Comparison of ENCODE assay signal across 8 cellular contexts in the genomic region with DNA sequence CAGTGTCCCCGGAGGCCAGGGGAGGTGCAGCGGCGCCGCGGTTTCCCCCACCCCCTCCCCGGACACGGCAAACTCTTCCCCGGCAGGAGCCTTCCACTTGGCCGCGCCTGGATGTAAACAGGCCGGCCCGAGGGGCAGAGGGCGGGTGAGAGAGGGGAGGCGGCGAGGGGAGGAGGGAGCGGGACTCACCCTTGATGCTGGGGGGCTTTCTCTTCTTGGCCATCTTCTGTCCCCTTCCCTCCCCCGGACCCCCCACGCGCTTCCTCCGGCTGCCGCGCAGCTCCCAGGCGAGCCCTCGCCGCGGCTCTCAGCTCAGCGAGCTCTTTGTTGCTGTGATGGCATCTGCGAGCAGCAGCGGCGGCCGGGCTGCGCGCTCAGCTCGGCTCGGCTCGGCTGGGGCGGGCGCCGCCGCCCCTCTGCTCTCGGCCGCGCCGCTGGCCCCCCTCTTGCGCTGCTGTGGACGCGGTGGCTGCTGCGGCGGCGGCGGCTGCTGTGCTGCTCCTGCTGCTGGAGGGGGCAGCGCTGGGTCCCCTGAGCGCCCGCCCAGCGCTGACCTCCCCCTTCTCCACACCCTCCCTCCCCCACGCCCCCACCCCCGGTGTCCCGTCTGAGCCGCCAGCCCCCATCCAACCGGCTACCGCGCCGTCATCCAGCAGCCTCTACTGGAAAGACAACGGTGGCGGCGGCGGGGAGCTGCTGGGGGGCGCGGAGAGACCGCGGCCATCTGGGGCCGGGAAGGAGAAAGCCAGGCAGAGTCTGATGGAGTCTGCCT. TPM values are rescaled to one million over a fixed set of nuclear protein-coding genes. Genes with fewer than 3 reads are reported as not detected.
DNase-seq lines count a peak whose midpoint lies in the region; ATAC-seq and TF ChIP-seq lines count a peak whose summit lies in the region.

No MANE protein-coding gene starts in this region.

- H3K4me3 ChIP-seq in fibroblast of mammary gland (ENCODE audit: control insufficient read depth, low read depth, low read length): peak overlapping the region; percentile 30

- H3K36me3 Mint-ChIP-seq in natural killer cell treated with Interleukin-12 subunit alpha and Interleukin-12 subunit beta and Interleukin-15 and Interleukin-18, amount 100 ng/mL, for 72 hours: peaks cover 4% of the 10 kb centered on the region

- peak overlapping the region; percentile 34 for H3K4me3 Mint-ChIP-seq in natural killer cell treated with Interleukin-12 subunit alpha and Interleukin-12 subunit beta and Interleukin-15 and Interleukin-18, amount 100 ng/mL, for 72 hours

- DNase-seq in stimulated activated CD4-positive, alpha-beta T cell treated with anti-CD3 and anti-CD28 coated beads, Interleukin-12 subunit alpha, Interleukin-12 subunit beta, amount 100 ng/mL, for 4 hours: peak; percentile 4
- no peak for DNase-seq in stimulated activated CD4-positive, alpha-beta T cell treated with anti-CD3 and anti-CD28 coated beads, Interleukin-4, amount 100 ng/mL, for 24 hours
- DNase-seq in HuH-7 (ENCODE audit: low spot score): peak; percentile 37
- DNase-seq in activated CD8-positive, alpha-beta memory T cell treated with anti-CD3 and anti-CD28 coated beads, Interleukin-2, amount 50 U/mL, for 48 hours: peak; percentile 53
- DNase-seq in fibroblast of mammary gland (ENCODE audit: low read depth): peak; percentile 11
- no peak for DNase-seq in natural killer cell treated with Interleukin-12 subunit alpha and Interleukin-12 subunit beta and Interleukin-15 and Interleukin-18, amount 100 ng/mL, for 72 hours (ENCODE audit: low spot score)
- DNase-seq in GF-D8 (lab: John Stamatoyannopoulos, UW): no peak
- no peak for DNase-seq in COLO829 (ENCODE audit: low spot score)

- peaks cover 47 to 62% of the 10 kb centered on the region in 2 donors for H3K27me3 Mint-ChIP-seq in natural killer cell treated with Interleukin-12 subunit alpha and Interleukin-12 subunit beta and Interleukin-15 and Interleukin-18, amount 100 ng/mL, for 72 hours

- ATAC-seq in natural killer cell treated with Interleukin-12 subunit alpha and Interleukin-12 subunit beta and Interleukin-15 and Interleukin-18, amount 100 ng/mL, for 72 hours: peak; percentile 42 to 50

- H3K9me3 Mint-ChIP-seq in natural killer cell treated with Interleukin-12 subunit alpha and Interleukin-12 subunit beta and Interleukin-15 and Interleukin-18, amount 100 ng/mL, for 72 hours: no peaks in the 10 kb centered on the region

- peaks cover 10% of the 10 kb centered on the region in 2 donors for H3K4me1 Mint-ChIP-seq in natural killer cell treated with Interleukin-12 subunit alpha and Interleukin-12 subunit beta and Interleukin-15 and Interleukin-18, amount 100 ng/mL, for 72 hours (ENCODE audit: low read depth in 2 of 2)

- no peak overlapping the region for H3K27ac Mint-ChIP-seq in natural killer cell treated with Interleukin-12 subunit alpha and Interleukin-12 subunit beta and Interleukin-15 and Interleukin-18, amount 100 ng/mL, for 72 hours

- TF ChIP-seq CTCF in fibroblast of mammary gland (conservative IDR thresholded peaks at IDR 0.05; ENCODE audit: control insufficient read depth, insufficient read depth, low read depth, low read length): no peak

RNA-seq across cellular contexts. Expression of a gene that starts 4.9 kb away (rescaled TPM):
- under 1 TPM in 1 of 2 donors, not detected in 1; 0.14 TPM for total RNA-seq in natural killer cell treated with Interleukin-12 subunit alpha and Interleukin-12 subunit beta and Interleukin-15 and Interleukin-18, amount 100 ng/mL, for 72 hours

Comparison
In these comparisons a context has a peak if more than half of its experiments do, and no peak if none do; other contexts are left out.
1. DNase-seq: peak in stimulated activated CD4-positive, alpha-beta T cell treated with anti-CD3 and anti-CD28 coated beads, Interleukin-12 subunit alpha, Interleukin-12 subunit beta, amount 100 ng/mL, for 4 hours (single experiment), HuH-7 (single experiment), activated CD8-positive, alpha-beta memory T cell treated with anti-CD3 and anti-CD28 coated beads, Interleukin-2, amount 50 U/mL, for 48 hours (single experiment) and fibroblast of mammary gland (single experiment); none in stimulated activated CD4-positive, alpha-beta T cell treated with anti-CD3 and anti-CD28 coated beads, Interleukin-4, amount 100 ng/mL, for 24 hours (single experiment), natural killer cell treated with Interleukin-12 subunit alpha and Interleukin-12 subunit beta and Interleukin-15 and Interleukin-18, amount 100 ng/mL, for 72 hours (single experiment), GF-D8 (single experiment) and COLO829 (single experiment).